Comparison of ENCODE assay signal across 30 cellular contexts in genomic region chr19:8337728-8338127, GRCh38. TPM values are rescaled to one million over a fixed set of nuclear protein-coding genes. Genes with fewer than 3 reads are reported as not detected.
"Had no signal": no experiment of that assay in that cellular context is flagged by ENCODE, and none has a peak within 500 bp of the region (broad histone marks: within the 10 kb centered on the region; RNA-seq: fewer than 3 reads in every experiment).

No MANE protein-coding gene starts in this region.

- H3K36me3 Mint-ChIP-seq: immature natural killer cell, natural killer cell, type B pancreatic cell had no signal

- H3K27ac ChIP-seq: lower lobe of right lung, parathyroid adenoma, psoas muscle, testis, vagina, VCaP had no signal

- H3K9me3 Mint-ChIP-seq: activated T-cell treated with anti-CD3 and anti-CD28 coated beads, Interleukin-2, amount 50 U/mL, for 72 hours; immature natural killer cell; natural killer cell; T-helper 1 cell treated with Interleukin-12 subunit alpha and Interleukin-12 subunit beta and Interleukin-4 antibody, amounts not matched to agents 30 μg/mL and 1 μg/mL, for 36 hours; type B pancreatic cell had no signal

- H3K4me3 ChIP-seq: gastrocnemius medialis, lower lobe of right lung, psoas muscle, smooth muscle cell, testis, vagina had no signal

- H3K27me3 ChIP-seq: testis had no signal

- DNase-seq: activated CD4-positive, alpha-beta T cell treated with anti-CD3 and anti-CD28 coated beads for 4 hours; activated CD4-positive, alpha-beta T cell treated with anti-CD3 and anti-CD28 coated beads, Interleukin-2, amount 50 U/mL, for 4 hours; activated naive CD4-positive, alpha-beta T cell treated with Interleukin-2 at 50 U/mL for 16 hours; activated T-cell treated with anti-CD3 and anti-CD28 coated beads for 4 hours; activated T-cell treated with anti-CD3 and anti-CD28 coated beads, Interleukin-2, amount 50 U/mL, for 72 hours; anterior cingulate cortex; effector CD8-positive, alpha-beta T cell; erythroblast; gastrocnemius medialis; hypothalamus; immature natural killer cell; kidney; lower lobe of right lung; mesenchymal stem cell; natural killer cell; stimulated activated CD4-positive, alpha-beta T cell treated with anti-CD3 and anti-CD28 coated beads, Interleukin-15, amount 100 ng/mL, for 24 hours; stimulated activated CD4-positive, alpha-beta T cell treated with anti-CD3 and anti-CD28 coated beads, Interleukin-2, amount 100 ng/mL, for 24 hours; stimulated activated naive CD4-positive, alpha-beta T cell; SW 1271; T-helper 9 cell; testis had no signal

- H2AFZ ChIP-seq: parathyroid adenoma had no signal

- H3K4me1 ChIP-seq: parathyroid adenoma had no signal

- H3K4me3 Mint-ChIP-seq: activated naive CD8-positive, alpha-beta T cell; activated T-cell treated with anti-CD3 and anti-CD28 coated beads, Interleukin-2, amount 50 U/mL, for 72 hours; immature natural killer cell; natural killer cell; T-helper 1 cell treated with Interleukin-12 subunit alpha and Interleukin-12 subunit beta and Interleukin-4 antibody, amounts not matched to agents 30 μg/mL and 1 μg/mL, for 36 hours; type B pancreatic cell had no signal

- H3K9ac ChIP-seq: parathyroid adenoma had no signal

- H3K9me3 ChIP-seq: gastrocnemius medialis, lower lobe of right lung, psoas muscle, testis, vagina had no signal

- H3K36me3 ChIP-seq: gastrocnemius medialis, vagina had no signal

- H3K27ac Mint-ChIP-seq: activated naive CD8-positive, alpha-beta T cell; activated T-cell treated with anti-CD3 and anti-CD28 coated beads, Interleukin-2, amount 50 U/mL, for 72 hours; natural killer cell; T-helper 1 cell treated with Interleukin-12 subunit alpha and Interleukin-12 subunit beta and Interleukin-4 antibody, amounts not matched to agents 30 μg/mL and 1 μg/mL, for 36 hours; type B pancreatic cell had no signal

- ATAC-seq: activated T-cell treated with anti-CD3 and anti-CD28 coated beads, Interleukin-2, amount 50 U/mL, for 72 hours; gastrocnemius medialis; left lobe of liver; lower lobe of right lung; natural killer cell; psoas muscle had no signal

- H3K4me2 ChIP-seq: smooth muscle cell had no signal

- H3K79me2 ChIP-seq: parathyroid adenoma had no signal

RNA-seq across cellular contexts. Expression of gene ANGPTL4, which starts 26.2 kb away (rescaled TPM):
- total RNA-seq: natural killer cell had no signal
- polyA plus RNA-seq: immature natural killer cell had no signal
